9 cellular contexts compared by ENCODE assay signal in genomic region chr7:50826371-50827172, GRCh38. TPM values are rescaled to one million over a fixed set of nuclear protein-coding genes. Genes with fewer than 3 reads are reported as not detected.
DNase-seq lines count a peak whose midpoint lies in the region; ATAC-seq and TF ChIP-seq lines count a peak whose summit lies in the region.
"Had no signal": no experiment of that assay in that cellular context is flagged by ENCODE, and none has a peak within 500 bp of the region (broad histone marks: within the 10 kb centered on the region; RNA-seq: fewer than 3 reads in every experiment).

No MANE protein-coding gene starts in this region.

- H3K4me3 ChIP-seq in skeletal muscle satellite cell (ENCODE audit: low read length) = peak overlapping the region; percentile 27
- no peak overlapping the region for H3K4me3 ChIP-seq in endodermal cell (ENCODE audit: low read length)

- H3K4me3 Mint-ChIP-seq in chondrocyte (ENCODE audit: unreplicated experiment) (peak overlapping the region; percentile 14), CD14-positive monocyte (no peak overlapping the region), endodermal cell (no peak overlapping the region)

- H3K36me3 ChIP-seq in skeletal muscle satellite cell (ENCODE audit: insufficient read depth, low read length) = no peaks in the 10 kb centered on the region
- no peaks in the 10 kb centered on the region for H3K36me3 ChIP-seq in endodermal cell (ENCODE audit: control insufficient read depth, insufficient read depth, low read length)

- H3K27ac Mint-ChIP-seq in chondrocyte (ENCODE audit: unreplicated experiment) (peak overlapping the region; percentile 89), CD14-positive monocyte (peak overlapping the region in 3 of 7 donors; percentile 1 to 51 (median 21)), endodermal cell (no peak overlapping the region)

- H3K4me2 ChIP-seq in skeletal muscle satellite cell (ENCODE audit: low read length) = peak overlapping the region; percentile 60

- intact Hi-C loops in CD14-positive monocyte (cut with micrococcal nuclease) = no loop called here

- H3K27me3 Mint-ChIP-seq in chondrocyte (ENCODE audit: low read depth) (no peaks in the 10 kb centered on the region), CD14-positive monocyte (ENCODE audit: low read depth in 3 of 3) (peaks cover 0 to 1% (median 0%) of the 10 kb centered on the region in 3 donors), endodermal cell (ENCODE audit: insufficient read depth) (no peaks in the 10 kb centered on the region)

- in situ Hi-C loops in SK-MEL-5 (cut with HindIII; ENCODE audit: low pct_unique_long_range_greater_than_20kb, low sequenced_read_pairs) = no loop called here

- peaks cover 26% of the 10 kb centered on the region for H3K4me1 Mint-ChIP-seq in chondrocyte (ENCODE audit: low read depth)
- H3K4me1 Mint-ChIP-seq in CD14-positive monocyte = peaks cover 7% of the 10 kb centered on the region
- H3K4me1 Mint-ChIP-seq in endodermal cell = peaks cover 12% of the 10 kb centered on the region

- H3K27ac ChIP-seq in endodermal cell (ENCODE audit: low read depth, low read length) = no peak overlapping the region

- H3K4me1 ChIP-seq in skeletal muscle satellite cell (ENCODE audit: control insufficient read depth, insufficient read depth, low read length) (peaks cover 32% of the 10 kb centered on the region), endodermal cell (ENCODE audit: control insufficient read depth, insufficient read depth, low read length) (peaks cover 6% of the 10 kb centered on the region)

- H3K9me3 Mint-ChIP-seq in chondrocyte (ENCODE audit: low read depth) (no peaks in the 10 kb centered on the region), CD14-positive monocyte (peaks cover 0 to 3% (median 0%) of the 10 kb centered on the region in 7 donors), endodermal cell (no peaks in the 10 kb centered on the region)

- H3K9ac ChIP-seq in skeletal muscle satellite cell (ENCODE audit: low read depth, low read length) (peak overlapping the region; percentile 2), endodermal cell (ENCODE audit: extremely low read depth, low read length, poor library complexity, severe bottlenecking) (no peak overlapping the region)

- DNase-seq in H4 (ENCODE audit: low spot score) (peak; percentile 99), SK-MEL-5 (ENCODE audit: low read depth, low spot score) (peak; percentile 76), chondrocyte (ENCODE audit: low spot score) (no peak), CD14-positive monocyte (ENCODE audit: low spot score) (no peak), endodermal cell (no peak), GM10266 (ENCODE audit: extremely low spot score) (no peak)
- DNase-seq: NCI-H774 had no signal

- H3K36me3 Mint-ChIP-seq in chondrocyte (ENCODE audit: low read depth) (no peaks in the 10 kb centered on the region), CD14-positive monocyte (no peaks in the 10 kb centered on the region), endodermal cell (ENCODE audit: low read depth) (no peaks in the 10 kb centered on the region)

- TF ChIP-seq CTCF in chondrocyte (IDR thresholded peaks at IDR 0.05) (peak; percentile 47), CD14-positive monocyte (IDR thresholded peaks at IDR 0.05) (no peak), endodermal cell (conservative IDR thresholded peaks at IDR 0.05) (no peak), GM10266 (IDR thresholded peaks at IDR 0.05; ENCODE audit: control insufficient read depth, insufficient read depth, low read depth, missing control alignments) (no peak)

- ATAC-seq in GM18873 (IDR thresholded peaks at IDR 0.05; ENCODE audit: low FRiP score, unreplicated experiment) = no peak

- H3K27me3 ChIP-seq in skeletal muscle satellite cell (ENCODE audit: control insufficient read depth, insufficient read depth, low read length) (no peaks in the 10 kb centered on the region), endodermal cell (ENCODE audit: control insufficient read depth, insufficient read depth, low read length, poor library complexity, severe bottlenecking) (no peaks in the 10 kb centered on the region)

- WGBS in endodermal cell (ENCODE audit: insufficient coverage in 1 of 2, insufficient read length in 1 of 2), 2 experiments = 82 to 90% methylated on average over 5 to 8 of the region's 8 CpGs

- no peaks in the 10 kb centered on the region for H3K9me3 ChIP-seq in skeletal muscle satellite cell (replicated peaks; ENCODE audit: low read length)
- no peaks in the 10 kb centered on the region for H3K9me3 ChIP-seq in endodermal cell (ENCODE audit: control insufficient read depth, low read length)

RNA-seq across cellular contexts. Expression of gene GRB10, which starts 43.9 kb away (rescaled TPM):
- 47.3 and 50.3 TPM in 2 replicates for total RNA-seq in H4 (2014; rRNA removed; shearing (Covaris generic))
- 91.2 and 94.3 TPM in 2 replicates for total RNA-seq in SK-MEL-5 (2014; rRNA removed; shearing (Covaris generic))
- polyA plus RNA-seq in SK-MEL-5 (2015; cell fraction: cytosol; rRNA removed) = 93.7 and 113 TPM in 2 replicates
- 146 and 161 TPM in 2 replicates for polyA plus RNA-seq in SK-MEL-5 (2015; cell fraction: nucleus; rRNA removed)
- total RNA-seq in chondrocyte (31.4 to 73.7 TPM (median 69.9 TPM) in 3 replicates), endodermal cell (10 to 100 TPM; 71.9 to 97.5 TPM)
- total RNA-seq in skeletal muscle satellite cell (2012; rRNA removed) = 39.8 and 41.8 TPM in 2 replicates
- polyA plus RNA-seq in CD14-positive monocyte = 1 to 10 TPM; 1.3 to 1.5 TPM
- polyA plus RNA-seq in endodermal cell (2013, experiment 1 of 2) = 61.1 TPM
- polyA plus RNA-seq in endodermal cell (2013, experiment 2 of 2) = 56.3 TPM

Comparison
In these comparisons a context has a peak if more than half of its experiments do, and no peak if none do; other contexts are left out.
1. DNase-seq: peak in H4 (single experiment) and SK-MEL-5 (single experiment); none in chondrocyte (single experiment), CD14-positive monocyte (single experiment), endodermal cell (single experiment) and GM10266 (single experiment).